In genomic region chr1:208841396-208841795, GRCh38 we compare ENCODE assay signal across 19 cellular contexts.
"Had no signal": no experiment of that assay in that cellular context is flagged by ENCODE, and none has a peak within 500 bp of the region (broad histone marks: within the 10 kb centered on the region; RNA-seq: fewer than 3 reads in every experiment).

No MANE protein-coding gene starts in this region.

- H3K4me3 ChIP-seq: SJCRH30 had no signal

- H3K27ac ChIP-seq: RWPE1, SJCRH30 had no signal

- H3K27me3 ChIP-seq: SJCRH30 had no signal

- H3K9me3 ChIP-seq: SJCRH30 had no signal

- H3K36me3 ChIP-seq: SJCRH30 had no signal

- FAIRE-seq: HTR-8/SVneo had no signal

- DNase-seq: KBM-7, MV-4-11, NCI-H1048, NCI-H1105, NCI-H1417, NCI-H1436 treated with DMSO at 0.1 percent for 48 hours, NCI-H1694 treated with DMSO at 0.1 percent for 48 hours, NCI-H1930, NCI-H2081, NCI-H2107, NCI-H2227 treated with DMSO at 0.1 percent for 48 hours, NCI-H524, NCI-H526 treated with DMSO at 0.1 percent for 48 hours, NCI-H748 treated with DMSO at 0.1 percent for 48 hours, PC-3, SHP77, SJCRH30 had no signal

- H3K4me1 ChIP-seq: SJCRH30 had no signal
